In genomic region chrX:110086916-110087484, GRCh38 we compare ENCODE assay signal across 10 cellular contexts.
DNase-seq lines count a peak whose midpoint lies in the region; ATAC-seq and TF ChIP-seq lines count a peak whose summit lies in the region.
"Had no signal": no experiment of that assay in that cellular context is flagged by ENCODE, and none has a peak within 500 bp of the region (broad histone marks: within the 10 kb centered on the region; RNA-seq: fewer than 3 reads in every experiment).

No MANE protein-coding gene starts in this region.

- H3K4me1 ChIP-seq in Panc1 (ENCODE audit: control insufficient read depth, insufficient read depth, low read length) (peaks cover 4% of the 10 kb centered on the region), thoracic aorta (ENCODE audit: control insufficient read depth in 1 of 2, low read depth in 2 of 2) (peaks cover 9 to 33% of the 10 kb centered on the region in 2 donors)

- H3K27ac ChIP-seq in Panc1 (ENCODE audit: low read length) (no peak overlapping the region), thoracic aorta (peak overlapping the region; percentile 12 to 30)
- H3K27ac ChIP-seq in CD4-positive, alpha-beta T cell (ENCODE audit: low read depth, low read length): no peak overlapping the region

- BruUV-seq in Panc1 (replicated peaks; lab: Mats Ljungman, UMichigan): no TSS peak

- peaks cover 7% of the 10 kb centered on the region for H3K4me1 Mint-ChIP-seq in activated naive CD4-positive, alpha-beta T cell treated with anti-CD3 and anti-CD28 coated beads, Interleukin-2, amount 10 ng/mL, durations not matched to agents 7 days and 5 days
- H3K4me1 Mint-ChIP-seq in CD4-positive, alpha-beta T cell (ENCODE audit: low read depth): peaks cover 36% of the 10 kb centered on the region

- POLR2A ChIA-PET in Panc1 (lab: Charles Lee): interaction anchor here (0.6 kb wide), 1 partner anchor 12 kb away, joined by 8 read pairs; no protein-coding TSS in a partner anchor
- POLR2A ChIA-PET in CD4-positive, alpha-beta T cell (lab: Charles Lee): no interaction called here

- no peak for DNase-seq in activated naive CD4-positive, alpha-beta T cell treated with anti-CD3 and anti-CD28 coated beads, Interleukin-2, amount 50 U/mL, for 72 hours (ENCODE audit: low spot score in 2 of 2)
- DNase-seq in activated naive CD4-positive, alpha-beta T cell treated with anti-CD3 and anti-CD28 coated beads, Interleukin-2, amount 10 ng/mL, durations not matched to agents 7 days and 5 days: no peak
- DNase-seq in Panc1 (ENCODE audit: low read depth, low spot score) (peak; percentile 70), fibroblast of the aortic adventitia (ENCODE audit: low read depth) (peak; percentile 92), thoracic aorta (ENCODE audit: low spot score) (no peak), NCI-H1105 (lab: John Stamatoyannopoulos, UW) (no peak)
- no peak for DNase-seq in stimulated activated CD4-positive, alpha-beta T cell treated with anti-CD3 and anti-CD28 coated beads, Interleukin-15, amount 100 ng/mL, for 24 hours
- DNase-seq in CD4-positive, alpha-beta T cell: no peak
- DNase-seq: caudate nucleus had no signal

- H3K27me3 Mint-ChIP-seq in activated naive CD4-positive, alpha-beta T cell treated with anti-CD3 and anti-CD28 coated beads, Interleukin-2, amount 10 ng/mL, durations not matched to agents 7 days and 5 days: no peaks in the 10 kb centered on the region
- no peaks in the 10 kb centered on the region for H3K27me3 Mint-ChIP-seq in CD4-positive, alpha-beta T cell
- H3K27me3 Mint-ChIP-seq: IgD-negative memory B cell had no signal

- H3K27ac Mint-ChIP-seq in activated naive CD4-positive, alpha-beta T cell treated with anti-CD3 and anti-CD28 coated beads, Interleukin-2, amount 50 U/mL, for 72 hours: peak overlapping the region in 1 of 2 donors; percentile 70
- H3K27ac Mint-ChIP-seq in activated naive CD4-positive, alpha-beta T cell treated with anti-CD3 and anti-CD28 coated beads, Interleukin-2, amount 10 ng/mL, durations not matched to agents 7 days and 5 days: no peak overlapping the region
- no peak overlapping the region for H3K27ac Mint-ChIP-seq in CD4-positive, alpha-beta T cell
- H3K27ac Mint-ChIP-seq: IgD-negative memory B cell had no signal

- CTCF ChIA-PET in activated naive CD4-positive, alpha-beta T cell treated with anti-CD3 and anti-CD28 coated beads, Interleukin-2, amount 10 ng/mL, durations not matched to agents 7 days and 5 days (lab: Charles Lee): no interaction called here
- CTCF ChIA-PET in Panc1 (lab: Charles Lee): no interaction called here
- CTCF ChIA-PET in CD4-positive, alpha-beta T cell (lab: Charles Lee): no interaction called here

- TF ChIP-seq CTCF in Panc1 (IDR thresholded peaks at IDR 0.05) (no peak), fibroblast of the aortic adventitia (IDR thresholded peaks at IDR 0.05; ENCODE audit: insufficient read depth, low read length) (no peak), thoracic aorta (IDR thresholded peaks at IDR 0.05) (no peak)
- no peak for TF ChIP-seq CTCF in CD4-positive, alpha-beta T cell (IDR thresholded peaks at IDR 0.05)

- in situ Hi-C loops in Panc1 (cut with HindIII; ENCODE audit: low pct_unique_long_range_greater_than_20kb, low sequenced_read_pairs): no loop called here

- H3K9me3 ChIP-seq in Panc1 (ENCODE audit: control insufficient read depth, insufficient read depth, low read depth, low read length) (no peaks in the 10 kb centered on the region), thoracic aorta (no peaks in the 10 kb centered on the region)
- no peaks in the 10 kb centered on the region for H3K9me3 ChIP-seq in CD4-positive, alpha-beta T cell (ENCODE audit: control insufficient read depth, low read length)

- H3K4me3 ChIP-seq in Panc1 (ENCODE audit: low read depth in 2 of 2, low read length in 2 of 2) (no peak overlapping the region), fibroblast of the aortic adventitia (ENCODE audit: low read depth, low read length) (no peak overlapping the region), thoracic aorta (no peak overlapping the region)

- intact Hi-C loops in Panc1 (cut with micrococcal nuclease; ENCODE audit: unreplicated experiment): no loop called here
- intact Hi-C loops in CD4-positive, alpha-beta T cell (cut with DNase I, micrococcal nuclease): no loop called here

- ATAC-seq in activated naive CD4-positive, alpha-beta T cell treated with anti-CD3 and anti-CD28 coated beads, Interleukin-2, amount 50 U/mL, for 72 hours: peak; percentile 84 to 92
- ATAC-seq in Panc1: peak; percentile 85
- no peak for ATAC-seq in thoracic aorta (ENCODE audit: insufficient number of reproducible peaks, low FRiP score, low read depth)
- ATAC-seq in CD4-positive, alpha-beta T cell (ENCODE audit: poor library complexity): no peak

- no peaks in the 10 kb centered on the region for H3K36me3 ChIP-seq in Panc1 (ENCODE audit: control insufficient read depth, insufficient read depth, low read length)
- no peaks in the 10 kb centered on the region for H3K36me3 ChIP-seq in thoracic aorta

- peaks cover 0 to 5% of the 10 kb centered on the region in 2 donors for H3K36me3 Mint-ChIP-seq in activated naive CD4-positive, alpha-beta T cell treated with anti-CD3 and anti-CD28 coated beads, Interleukin-2, amount 50 U/mL, for 72 hours
- H3K36me3 Mint-ChIP-seq in activated naive CD4-positive, alpha-beta T cell treated with anti-CD3 and anti-CD28 coated beads, Interleukin-2, amount 10 ng/mL, durations not matched to agents 7 days and 5 days: peaks cover 6% of the 10 kb centered on the region
- peaks cover 4% of the 10 kb centered on the region for H3K36me3 Mint-ChIP-seq in CD4-positive, alpha-beta T cell (ENCODE audit: low read depth)
- H3K36me3 Mint-ChIP-seq: IgD-negative memory B cell had no signal

- H3K9me3 Mint-ChIP-seq in activated naive CD4-positive, alpha-beta T cell treated with anti-CD3 and anti-CD28 coated beads, Interleukin-2, amount 50 U/mL, for 72 hours: no peaks in the 10 kb centered on the region
- H3K9me3 Mint-ChIP-seq in activated naive CD4-positive, alpha-beta T cell treated with anti-CD3 and anti-CD28 coated beads, Interleukin-2, amount 10 ng/mL, durations not matched to agents 7 days and 5 days: no peaks in the 10 kb centered on the region
- no peaks in the 10 kb centered on the region for H3K9me3 Mint-ChIP-seq in CD4-positive, alpha-beta T cell
- H3K9me3 Mint-ChIP-seq: IgD-negative memory B cell had no signal

- H3K4me3 Mint-ChIP-seq in activated naive CD4-positive, alpha-beta T cell treated with anti-CD3 and anti-CD28 coated beads, Interleukin-2, amount 10 ng/mL, durations not matched to agents 7 days and 5 days: no peak overlapping the region
- no peak overlapping the region for H3K4me3 Mint-ChIP-seq in CD4-positive, alpha-beta T cell
- H3K4me3 Mint-ChIP-seq: IgD-negative memory B cell had no signal

- H3K27me3 ChIP-seq in Panc1 (ENCODE audit: control insufficient read depth, insufficient read depth, low read length): no peaks in the 10 kb centered on the region
- H3K27me3 ChIP-seq in thoracic aorta (replicated peaks; ENCODE audit: insufficient read depth): no peaks in the 10 kb centered on the region
- H3K27me3 ChIP-seq in CD4-positive, alpha-beta T cell (ENCODE audit: control insufficient read depth, insufficient read depth, low read length): no peaks in the 10 kb centered on the region

Comparison
In these comparisons a context has a peak if more than half of its experiments do, and no peak if none do; other contexts are left out.
1. ATAC-seq: peak in activated naive CD4-positive, alpha-beta T cell treated with anti-CD3 and anti-CD28 coated beads, Interleukin-2, amount 50 U/mL, for 72 hours (2 of 2) and Panc1 (single experiment); none in thoracic aorta (single experiment) and CD4-positive, alpha-beta T cell (single experiment).
2. DNase-seq: peak in Panc1 (single experiment) and fibroblast of the aortic adventitia (single experiment); none in activated naive CD4-positive, alpha-beta T cell treated with anti-CD3 and anti-CD28 coated beads, Interleukin-2, amount 50 U/mL, for 72 hours (0 of 2), activated naive CD4-positive, alpha-beta T cell treated with anti-CD3 and anti-CD28 coated beads, Interleukin-2, amount 10 ng/mL, durations not matched to agents 7 days and 5 days (single experiment), thoracic aorta (single experiment), NCI-H1105 (single experiment), stimulated activated CD4-positive, alpha-beta T cell treated with anti-CD3 and anti-CD28 coated beads, Interleukin-15, amount 100 ng/mL, for 24 hours (single experiment) and CD4-positive, alpha-beta T cell (0 of 10).
3. H3K27ac ChIP-seq: peak in thoracic aorta (2 of 2); none in Panc1 (single experiment) and CD4-positive, alpha-beta T cell (single experiment).